2 cellular contexts compared by ENCODE assay signal in the genomic region with DNA sequence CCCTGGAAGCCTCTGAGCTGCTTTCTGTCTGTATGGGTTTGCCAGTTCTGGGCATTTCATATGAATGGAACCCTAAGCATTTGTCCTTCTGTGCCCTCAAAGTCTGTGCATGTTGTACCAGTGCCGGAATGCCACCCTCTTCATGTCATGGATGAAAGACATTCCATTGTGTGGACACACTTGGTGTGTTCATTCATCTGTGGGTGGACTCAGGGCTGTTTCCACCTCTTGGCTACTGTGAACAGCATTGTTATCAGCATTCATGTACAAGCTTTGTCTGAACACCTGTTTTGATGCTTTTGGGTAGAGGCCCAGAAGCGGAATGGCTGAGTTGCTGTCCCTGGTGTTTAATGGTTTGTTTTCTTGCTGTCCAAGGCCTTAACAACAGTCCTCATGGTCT. TPM values are rescaled to one million over a fixed set of nuclear protein-coding genes. Genes with fewer than 3 reads are reported as not detected.
"Had no signal": no experiment of that assay in that cellular context is flagged by ENCODE, and none has a peak within 500 bp of the region (broad histone marks: within the 10 kb centered on the region; RNA-seq: fewer than 3 reads in every experiment).

No MANE protein-coding gene starts in this region.

RNA-seq across cellular contexts. Expression of a gene that starts 30.1 kb away (rescaled TPM):
- total RNA-seq: lung microvascular endothelial cell had no signal
- polyA plus RNA-seq: immature natural killer cell had no signal
